In genomic region chr12:11638271-11638916, GRCh38 we compare ENCODE assay signal across 22 cellular contexts. TPM values are rescaled to one million over a fixed set of nuclear protein-coding genes. Genes with fewer than 3 reads are reported as not detected.
A peak's percentile ranks its signal among the peaks of the same experiment; 100 is the strongest.
DNase-seq lines count a peak whose midpoint lies in the region; ATAC-seq, FAIRE-seq and TF ChIP-seq lines count a peak whose summit lies in the region.
"Had no signal": no experiment of that assay in that cellular context is flagged by ENCODE, and none has a peak within 500 bp of the region (broad histone marks: within the 10 kb centered on the region; RNA-seq: fewer than 3 reads in every experiment).

No MANE protein-coding gene starts in this region.

- H3K27ac ChIP-seq in GM23248 (no peak overlapping the region), IMR-90 (ENCODE audit: insufficient read depth, low read length) (no peak overlapping the region), small intestine (ENCODE audit: low read depth in 1 of 2, low read length in 1 of 2) (no peak overlapping the region), brain microvascular endothelial cell (no peak overlapping the region)

- H3K79me2 ChIP-seq in GM23248 (ENCODE audit: insufficient read depth), result no peaks in the 10 kb centered on the region

- DNase-seq in GM23248 (peak; percentile 61), IMR-90 (no peak), fibroblast of the aortic adventitia (ENCODE audit: low read depth) (peak; percentile 51), small intestine (peak; percentile 76), brain microvascular endothelial cell (no peak), HuH-7.5 (ENCODE audit: low spot score) (no peak), NCI-H2196 (lab: John Stamatoyannopoulos, UW; ENCODE audit: unreplicated experiment) (no peak)
- DNase-seq: ACHN, DMS 273 treated with DMSO at 0.1 percent for 48 hours, DND-41, KBM-7, NCI-H1105 treated with DMSO at 0.1 percent for 48 hours, NCI-H1694, NCI-H2081 treated with DMSO at 0.1 percent for 48 hours, NCI-H2227 treated with DMSO at 0.1 percent for 48 hours, NCI-H510A treated with DMSO at 0.1 percent for 48 hours, PC-3, RPMI8226, SIG-M5 had no signal

- no peak overlapping the region for H4K91ac ChIP-seq in IMR-90 (ENCODE audit: insufficient read depth, low read depth, low read length)

- no peak overlapping the region for H2AK5ac ChIP-seq in IMR-90 (ENCODE audit: low read depth, low read length)

- no peak overlapping the region for H4K5ac ChIP-seq in IMR-90 (ENCODE audit: low read depth, low read length)

- H2AFZ ChIP-seq in GM23248 (peak overlapping the region; percentile 53; the same call in 1 of the 2 replicates), IMR-90 (replicated peaks; ENCODE audit: low read length, poor library complexity) (no peak overlapping the region)

- H3K14ac ChIP-seq in IMR-90 (replicated peaks; ENCODE audit: low read depth, low read length), result no peak overlapping the region

- intact Hi-C loops in IMR-90 (cut with micrococcal nuclease), result no loop called here

- H2AK9ac ChIP-seq in IMR-90 (replicated peaks; ENCODE audit: low read depth, low read length, poor library complexity), result no peak overlapping the region

- no peaks in the 10 kb centered on the region for H4K20me1 ChIP-seq in GM23248 (ENCODE audit: insufficient read depth)
- no peaks in the 10 kb centered on the region for H4K20me1 ChIP-seq in IMR-90 (ENCODE audit: insufficient read depth, low read length)

- no peak overlapping the region for H2BK120ac ChIP-seq in IMR-90 (ENCODE audit: low read depth, low read length)

- no peak for FAIRE-seq in small intestine (lab: Jason Lieb, UNC)
- FAIRE-seq: G401.6 had no signal

- in situ Hi-C loops in GM23248 (cut with MboI) (no loop called here), IMR-90 (cut with MboI; ENCODE audit: low sequenced_read_pairs) (no loop called here), brain microvascular endothelial cell (cut with HindIII; ENCODE audit: low pct_ligation_motif_present, low sequenced_read_pairs) (no loop called here)

- H3K27me3 ChIP-seq in GM23248 (replicated peaks; ENCODE audit: insufficient read depth), result no peaks in the 10 kb centered on the region
- no peaks in the 10 kb centered on the region for H3K27me3 ChIP-seq in IMR-90 (ENCODE audit: control insufficient read depth, insufficient read depth, low read length)
- H3K27me3 ChIP-seq in small intestine (ENCODE audit: control insufficient read depth in 2 of 2, insufficient read depth in 2 of 2, low read length in 2 of 2), result no peaks in the 10 kb centered on the region
- no peaks in the 10 kb centered on the region for H3K27me3 ChIP-seq in brain microvascular endothelial cell (replicated peaks)

- H3K4me2 ChIP-seq in GM23248 (ENCODE audit: unreplicated experiment), result no peak overlapping the region
- no peak overlapping the region for H3K4me2 ChIP-seq in IMR-90 (ENCODE audit: low read depth, low read length)

- no peak overlapping the region for H3K4ac ChIP-seq in IMR-90 (ENCODE audit: low read depth, low read length)

- no peak for TF ChIP-seq RAD21 in IMR-90 (IDR thresholded peaks at IDR 0.05; ENCODE audit: low read length)

- H4K8ac ChIP-seq in IMR-90 (ENCODE audit: low read depth in 2 of 2, low read length in 2 of 2), result no peak overlapping the region

- POLR2A ChIA-PET in IMR-90 (lab: Charles Lee; ENCODE audit: unreplicated experiment), result interaction anchor here (0.5 kb wide), 1 partner anchor 157 kb away, joined by 3 read pairs; no protein-coding TSS in a partner anchor

- ATAC-seq in IMR-90 (ENCODE audit: low read depth), result peak; percentile 27
- ATAC-seq: HCT116, PC-3, SK-N-SH treated with all-trans-retinoic acid at 6 μM for 48 hours had no signal

- H3K4me3 ChIP-seq in GM23248 (no peak overlapping the region), IMR-90 (ENCODE audit: insufficient read depth, low read depth, low read length) (no peak overlapping the region), fibroblast of the aortic adventitia (ENCODE audit: low read depth, low read length) (no peak overlapping the region), small intestine (ENCODE audit: low read depth in 1 of 2, low read length in 2 of 2) (no peak overlapping the region), brain microvascular endothelial cell (ENCODE audit: low read depth, low read length) (no peak overlapping the region)

- no peaks in the 10 kb centered on the region for H3K79me1 ChIP-seq in IMR-90 (ENCODE audit: low read depth in 1 of 2, low read length in 2 of 2)

- no peak for TF ChIP-seq CTCF in IMR-90 (conservative IDR thresholded peaks at IDR 0.05; ENCODE audit: low read depth, low read length)
- no peak for TF ChIP-seq CTCF in fibroblast of the aortic adventitia (IDR thresholded peaks at IDR 0.05; ENCODE audit: insufficient read depth, low read length)
- no peak for TF ChIP-seq CTCF in brain microvascular endothelial cell (IDR thresholded peaks at IDR 0.05; ENCODE audit: low read depth, low read length, missing control alignments)

- no peak overlapping the region for H3K18ac ChIP-seq in IMR-90 (ENCODE audit: low read depth, low read length)

- no peak overlapping the region for H3K56ac ChIP-seq in IMR-90 (ENCODE audit: extremely low read depth, insufficient read depth, low read length)

- H3K9me1 ChIP-seq in IMR-90 (ENCODE audit: insufficient read depth, low read length), result no peaks in the 10 kb centered on the region

- H3K9me2 ChIP-seq in GM23248 (ENCODE audit: insufficient read depth), result no peaks in the 10 kb centered on the region

- BruUV-seq in IMR-90 (replicated peaks; lab: Mats Ljungman, UMichigan), result no TSS peak

- 79 to 88% methylated on average over 3 of the region's 3 CpGs for WGBS in GM23248 (ENCODE audit: low coverage in 1 of 2, low lambda C conversion rate in 2 of 2, missing lambda C conversion rate in 2 of 2), 2 experiments
- no CpG with 5 or more reads among the region's 3 CpGs for WGBS in IMR-90 (ENCODE audit: extremely low coverage in 2 of 2, insufficient read length in 1 of 2), 2 experiments
- 62 to 84% (median 74%) methylated on average over 3 of the region's 3 CpGs for WGBS in small intestine, 3 donors

- H3K4me1 ChIP-seq in GM23248 (ENCODE audit: insufficient read depth) (peaks cover 11% of the 10 kb centered on the region; the same call in 1 of the 2 replicates), IMR-90 (ENCODE audit: control insufficient read depth, insufficient read depth, low read length) (no peaks in the 10 kb centered on the region), small intestine (ENCODE audit: control insufficient read depth in 2 of 2, insufficient read depth in 1 of 2, low read depth in 1 of 2, low read length in 1 of 2) (no peaks in the 10 kb centered on the region)

- no peak for TF ChIP-seq POLR2A in IMR-90 (IDR thresholded peaks at IDR 0.05; ENCODE audit: low read depth, low read length)

- dilution Hi-C loops in IMR-90 (cut with HindIII; ENCODE audit: low sequenced_read_pairs, unreplicated experiment), result no loop called here

- H3K36me3 ChIP-seq in GM23248 (ENCODE audit: low read depth), result no peaks in the 10 kb centered on the region
- H3K36me3 ChIP-seq in IMR-90 (ENCODE audit: control insufficient read depth, insufficient read depth, low read length), result no peaks in the 10 kb centered on the region
- peaks cover 0 to 3% of the 10 kb centered on the region in 2 donors for H3K36me3 ChIP-seq in small intestine (ENCODE audit: control insufficient read depth in 2 of 2, insufficient read depth in 2 of 2, low read length in 2 of 2)
- no peaks in the 10 kb centered on the region for H3K36me3 ChIP-seq in brain microvascular endothelial cell (replicated peaks)

- no peak overlapping the region for H2BK20ac ChIP-seq in IMR-90 (ENCODE audit: low read depth, low read length)

- CTCF ChIA-PET in IMR-90 (lab: Yijun Ruan, JAX), result no interaction called here

- no peak overlapping the region for H2BK15ac ChIP-seq in IMR-90 (ENCODE audit: low read depth, low read length)

- H3K23ac ChIP-seq in IMR-90 (ENCODE audit: low read depth, low read length), result no peak overlapping the region

- H3K9me3 ChIP-seq in GM23248 (ENCODE audit: low read depth) (no peaks in the 10 kb centered on the region), IMR-90 (ENCODE audit: control insufficient read depth, insufficient read depth, low read length) (peaks cover 5% of the 10 kb centered on the region), small intestine (ENCODE audit: control insufficient read depth, low read depth) (peaks cover 1% of the 10 kb centered on the region)

- H3K9ac ChIP-seq in GM23248 (no peak overlapping the region), IMR-90 (ENCODE audit: low read depth, low read length) (no peak overlapping the region)

- H2BK5ac ChIP-seq in IMR-90 (ENCODE audit: low read depth, low read length, poor library complexity, severe bottlenecking), result no peak overlapping the region

- H3F3A ChIP-seq in GM23248 (ENCODE audit: insufficient read depth), result no peaks in the 10 kb centered on the region

TF ChIP-seq in IMR-90, 13 proteins besides CTCF, POLR2A, EP300 and RAD21:
- TF ChIP-seq NFE2L2 (IDR thresholded peaks at IDR 0.05; ENCODE audit: low read depth, low read length) (no peak), CHD1 (IDR thresholded peaks at IDR 0.05; ENCODE audit: low read depth, low read length) (no peak), ELK1 (IDR thresholded peaks at IDR 0.05; ENCODE audit: borderline replicate concordance, low read depth, low read length) (no peak), MAZ (IDR thresholded peaks at IDR 0.05; ENCODE audit: borderline replicate concordance, low read depth, low read length) (no peak), MAFK (IDR thresholded peaks at IDR 0.05; ENCODE audit: low read depth, low read length) (no peak), BHLHE40 (IDR thresholded peaks at IDR 0.05; ENCODE audit: low read depth, low read length) (no peak), MXI1 (IDR thresholded peaks at IDR 0.05; ENCODE audit: borderline replicate concordance, low read depth, low read length) (no peak), CEBPB (IDR thresholded peaks at IDR 0.05; ENCODE audit: low read depth, low read length) (no peak)

RNA-seq across cellular contexts. Expression of gene ETV6, which starts 11.1 kb away (rescaled TPM):
- total RNA-seq in GM23248 (2014; rRNA removed; shearing (Covaris generic)), result 5.3 and 10.4 TPM in 2 replicates
- 2.5 and 2.9 TPM in 2 replicates for polyA plus RNA-seq in GM23248 (2016; fragmentation: Nextera tagmentation; extraction: Ambion mirVana)
- total RNA-seq in IMR-90 (2012; rRNA removed), result 9.4 and 9.9 TPM in 2 replicates
- polyA plus RNA-seq in IMR-90 (2012; rRNA removed), result 8.4 and 8.6 TPM in 2 replicates
- polyA plus RNA-seq in IMR-90 (2012; cell fraction: cytosol; rRNA removed), result 2.6 and 2.7 TPM in 2 replicates
- polyA plus RNA-seq in IMR-90 (2012; cell fraction: nucleus; rRNA removed; ENCODE audit: low replicate concordance), result 20.3 and 40.4 TPM in 2 replicates
- total RNA-seq in fibroblast of the aortic adventitia (ENCODE audit: low replicate concordance), result 6.1 and 14.7 TPM in 2 replicates
- 1 to 10 TPM; 5.1 to 9.6 (median 7.2) TPM for polyA plus RNA-seq in small intestine

Comparison
In these comparisons a context has a peak if more than half of its experiments do, and no peak if none do; other contexts are left out.
1. DNase-seq: peak in GM23248 (single experiment), fibroblast of the aortic adventitia (single experiment) and small intestine (single experiment); none in IMR-90 (single experiment), brain microvascular endothelial cell (single experiment), HuH-7.5 (single experiment) and NCI-H2196 (single experiment).